9 cellular contexts compared by ENCODE assay signal in genomic region chr16:67326472-67327309, GRCh38. TPM values are rescaled to one million over a fixed set of nuclear protein-coding genes. Genes with fewer than 3 reads are reported as not detected.
DNase-seq lines count a peak whose midpoint lies in the region; ATAC-seq lines count a peak whose summit lies in the region.
"Had no signal": no experiment of that assay in that cellular context is flagged by ENCODE, and none has a peak within 500 bp of the region (broad histone marks: within the 10 kb centered on the region; RNA-seq: fewer than 3 reads in every experiment).

KCTD19 (minus strand) TSS chr16:67326741; CDS start chr16:67326707, 34 bp downstream.
A gene with protein sequence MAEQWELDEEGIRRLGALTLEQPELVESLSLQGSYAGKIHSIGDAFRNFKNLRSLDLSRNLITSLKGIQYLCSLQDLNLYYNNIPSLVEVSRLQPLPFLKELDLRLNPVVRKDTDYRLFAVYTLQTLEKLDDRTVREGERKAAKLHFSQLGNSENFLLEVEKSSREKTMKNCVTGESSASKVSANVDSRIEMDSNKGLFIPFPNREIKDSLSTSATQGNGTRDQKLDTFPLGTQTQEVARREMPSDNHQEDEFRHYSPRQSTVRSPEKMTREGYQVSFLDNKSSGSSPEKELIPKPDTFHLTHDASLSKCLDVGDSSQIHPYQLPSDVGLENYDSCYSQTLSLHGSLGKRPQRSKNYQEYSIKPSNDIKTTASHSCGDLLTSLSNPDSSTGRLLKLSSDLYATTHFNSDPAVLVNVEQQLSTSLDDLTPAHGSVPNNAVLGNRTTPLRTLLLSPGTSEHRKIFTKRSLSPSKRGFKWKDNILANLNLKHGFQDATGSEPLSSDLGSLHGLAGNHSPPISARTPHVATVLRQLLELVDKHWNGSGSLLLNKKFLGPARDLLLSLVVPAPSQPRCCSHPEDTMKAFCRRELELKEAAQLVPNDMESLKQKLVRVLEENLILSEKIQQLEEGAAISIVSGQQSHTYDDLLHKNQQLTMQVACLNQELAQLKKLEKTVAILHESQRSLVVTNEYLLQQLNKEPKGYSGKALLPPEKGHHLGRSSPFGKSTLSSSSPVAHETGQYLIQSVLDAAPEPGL (plus strand): TSS chr16:67326815. CDS start chr16:67326863, 48 bp downstream.

- no peak within 1 kb of the TSS for H3K27ac ChIP-seq in effector memory CD4-positive, alpha-beta T cell (ENCODE audit: insufficient read depth, low read length, poor library complexity, severe bottlenecking)

- H3K4me1 ChIP-seq in effector memory CD4-positive, alpha-beta T cell (ENCODE audit: control insufficient read depth, insufficient read depth, low read length, poor library complexity, severe bottlenecking) = peaks cover 6% of the 10 kb centered on the region

- H3K9me3 ChIP-seq in effector memory CD4-positive, alpha-beta T cell (ENCODE audit: control insufficient read depth, low read length) = no peaks in the 10 kb centered on the region

- peaks cover 4% of the 10 kb centered on the region for H3K27me3 ChIP-seq in effector memory CD4-positive, alpha-beta T cell (replicated peaks; ENCODE audit: control insufficient read depth, insufficient read depth, low read length, poor library complexity, severe bottlenecking)

- no peaks in the 10 kb centered on the region for H3K36me3 ChIP-seq in effector memory CD4-positive, alpha-beta T cell (ENCODE audit: control insufficient read depth, insufficient read depth, low read length)

- H3K4me3 ChIP-seq in effector memory CD4-positive, alpha-beta T cell (ENCODE audit: insufficient read depth, low read depth, low read length, poor library complexity, severe bottlenecking) = peak within 1 kb of the TSS; percentile 39

- DNase-seq in ELR (ENCODE audit: low read depth) = peak; percentile 67
- DNase-seq in NCI-H146 (lab: John Stamatoyannopoulos, UW) = peak; percentile 83
- DNase-seq in activated CD4-positive, alpha-beta T cell treated with anti-CD3 and anti-CD28 coated beads, Interleukin-2, amount 50 U/mL, for 48 hours = peak; percentile 76 to 79
- peak in 2 of 3 donors; percentile 4 to 6 for DNase-seq in effector memory CD4-positive, alpha-beta T cell
- DNase-seq in mesenteric fat pad (ENCODE audit: low spot score) = peak; percentile 91
- peak; percentile 50 for DNase-seq in stimulated activated CD8-positive, alpha-beta memory T cell treated with anti-CD3 and anti-CD28 coated beads, Interleukin-12 subunit alpha, Interleukin-12 subunit beta, amount 100 ng/mL, for 4 hours (ENCODE audit: low read depth)
- DNase-seq in NK-92 treated with Interleukin-12 subunit alpha and Interleukin-12 subunit beta, amount 100 ng/mL, for 24 hours (lab: John Stamatoyannopoulos, UW) = no peak

- ATAC-seq in HG03039 (IDR thresholded peaks at IDR 0.05; ENCODE audit: unreplicated experiment) = no peak

RNA-seq across cellular contexts. Expression of gene KCTD19, which starts in this region (rescaled TPM):
- total RNA-seq in mesenteric fat pad = not detected

RNA-seq across cellular contexts. Expression of the second gene that starts in this region (rescaled TPM):
- total RNA-seq in mesenteric fat pad = 0.22 TPM
- total RNA-seq: T-helper 2 cell treated with Interferon-gamma antibody and Interleukin-4, amounts not matched to agents 100 ng/mL and 5 ng/mL, for 36 hours had no signal

Comparison
In these comparisons a context has a peak if more than half of its experiments do, and no peak if none do; other contexts are left out.
1. Peak in DNase-seq in mesenteric fat pad; RNA of the genes that start here not detected or under 1 TPM.